ENCODE assay signal across 12 cellular contexts in genomic region chr2:190891913-190892312, GRCh38. TPM values are rescaled to one million over a fixed set of nuclear protein-coding genes. Genes with fewer than 3 reads are reported as not detected.
A peak's percentile ranks its signal among the peaks of the same experiment; 100 is the strongest.
DNase-seq lines count a peak whose midpoint lies in the region; ATAC-seq and TF ChIP-seq lines count a peak whose summit lies in the region.
"Had no signal": no experiment of that assay in that cellular context is flagged by ENCODE, and none has a peak within 500 bp of the region (broad histone marks: within the 10 kb centered on the region; RNA-seq: fewer than 3 reads in every experiment).

No MANE protein-coding gene starts in this region.

- peaks cover 93% of the 10 kb centered on the region for H4K20me1 ChIP-seq in osteoblast (ENCODE audit: insufficient read depth, low read length)

- H3K4me3 ChIP-seq in CD4-positive, CD25-positive, alpha-beta regulatory T cell (ENCODE audit: low read depth, low read length) = peak overlapping the region; percentile 39
- no peak overlapping the region for H3K4me3 ChIP-seq in osteoblast (ENCODE audit: insufficient read depth, low read length)
- H3K4me3 ChIP-seq: lung had no signal

- DNase-seq in CD4-positive, CD25-positive, alpha-beta regulatory T cell = no peak
- no peak for DNase-seq in activated naive CD8-positive, alpha-beta T cell treated with anti-CD3 and anti-CD28 coated beads for 36 hours
- DNase-seq in osteoblast (ENCODE audit: insufficient read length, low spot score, missing footprints) = no peak
- DNase-seq in NCI-H1694 treated with DMSO at 0.1 percent for 48 hours (lab: John Stamatoyannopoulos, UW) = no peak
- no peak for DNase-seq in cortex of kidney (lab: John Stamatoyannopoulos, UW)
- no peak for DNase-seq in DMS 273 treated with DMSO at 0.1 percent for 48 hours (lab: John Stamatoyannopoulos, UW)
- DNase-seq: effector CD8-positive, alpha-beta T cell; NCI-H2107; T-helper 2 cell had no signal

- no peaks in the 10 kb centered on the region for H3K9me3 Mint-ChIP-seq in CD4-positive, CD25-positive, alpha-beta regulatory T cell
- H3K9me3 Mint-ChIP-seq in activated naive CD8-positive, alpha-beta T cell treated with anti-CD3 and anti-CD28 coated beads for 36 hours = no peaks in the 10 kb centered on the region

- peaks cover 99% of the 10 kb centered on the region for H3K79me2 ChIP-seq in osteoblast (ENCODE audit: insufficient read depth, low read length)

- peak overlapping the region in 1 of 3 donors; percentile 1 for H3K27ac Mint-ChIP-seq in CD4-positive, CD25-positive, alpha-beta regulatory T cell
- H3K27ac Mint-ChIP-seq in activated naive CD8-positive, alpha-beta T cell treated with anti-CD3 and anti-CD28 coated beads for 36 hours = peak overlapping the region; percentile 69

- no peak overlapping the region for H3K27ac ChIP-seq in CD4-positive, CD25-positive, alpha-beta regulatory T cell (ENCODE audit: insufficient read depth, low read length, poor library complexity, severe bottlenecking)
- peak overlapping the region; percentile 36 for H3K27ac ChIP-seq in osteoblast (ENCODE audit: low read depth, low read length)
- H3K27ac ChIP-seq: C4-2B had no signal

- peaks cover 34% of the 10 kb centered on the region for H3K36me3 ChIP-seq in CD4-positive, CD25-positive, alpha-beta regulatory T cell (ENCODE audit: control insufficient read depth, insufficient read depth, low read length)
- H3K36me3 ChIP-seq in osteoblast (ENCODE audit: insufficient read depth, low read length) = peaks cover 44% of the 10 kb centered on the region

- H3K9me3 ChIP-seq in CD4-positive, CD25-positive, alpha-beta regulatory T cell (ENCODE audit: control insufficient read depth in 2 of 2, low read length in 2 of 2) = no peaks in the 10 kb centered on the region
- H3K9me3 ChIP-seq in osteoblast (ENCODE audit: low read depth, low read length) = no peaks in the 10 kb centered on the region

- H3K4me1 ChIP-seq in CD4-positive, CD25-positive, alpha-beta regulatory T cell (ENCODE audit: control insufficient read depth, insufficient read depth, low read length, poor library complexity, severe bottlenecking) = peaks cover 43% of the 10 kb centered on the region
- H3K4me1 ChIP-seq in osteoblast (ENCODE audit: insufficient read depth, low read length) = peaks cover 32% of the 10 kb centered on the region

- peaks cover 54 to 85% (median 65%) of the 10 kb centered on the region in 4 donors for H3K4me1 Mint-ChIP-seq in CD4-positive, CD25-positive, alpha-beta regulatory T cell
- peaks cover 66% of the 10 kb centered on the region for H3K4me1 Mint-ChIP-seq in activated naive CD8-positive, alpha-beta T cell treated with anti-CD3 and anti-CD28 coated beads for 36 hours

- no peak overlapping the region for H2AFZ ChIP-seq in osteoblast (ENCODE audit: low read length)

- H3K4me2 ChIP-seq in osteoblast (ENCODE audit: insufficient read depth, low read length) = peak overlapping the region; percentile 20

- H3K36me3 Mint-ChIP-seq in CD4-positive, CD25-positive, alpha-beta regulatory T cell = peaks cover 17% of the 10 kb centered on the region
- peaks cover 42% of the 10 kb centered on the region for H3K36me3 Mint-ChIP-seq in activated naive CD8-positive, alpha-beta T cell treated with anti-CD3 and anti-CD28 coated beads for 36 hours

- no peaks in the 10 kb centered on the region for H3K27me3 Mint-ChIP-seq in CD4-positive, CD25-positive, alpha-beta regulatory T cell
- H3K27me3 Mint-ChIP-seq in activated naive CD8-positive, alpha-beta T cell treated with anti-CD3 and anti-CD28 coated beads for 36 hours = no peaks in the 10 kb centered on the region

- H3K4me3 Mint-ChIP-seq in CD4-positive, CD25-positive, alpha-beta regulatory T cell = peak overlapping the region in 1 of 4 donors; percentile 5
- H3K4me3 Mint-ChIP-seq in activated naive CD8-positive, alpha-beta T cell treated with anti-CD3 and anti-CD28 coated beads for 36 hours = no peak overlapping the region

- TF ChIP-seq CTCF in osteoblast (IDR thresholded peaks at IDR 0.05; ENCODE audit: extremely low read depth, low read depth, low read length) = no peak

- H3K27me3 ChIP-seq in CD4-positive, CD25-positive, alpha-beta regulatory T cell (ENCODE audit: control insufficient read depth, insufficient read depth, low read length) = no peaks in the 10 kb centered on the region
- H3K27me3 ChIP-seq in osteoblast (ENCODE audit: insufficient read depth, low read length) = no peaks in the 10 kb centered on the region

- ATAC-seq in CD4-positive, CD25-positive, alpha-beta regulatory T cell (ENCODE audit: low read depth in 2 of 2) = no peak
- ATAC-seq in GM19463 (IDR thresholded peaks at IDR 0.05; ENCODE audit: unreplicated experiment) = peak; percentile 2

RNA-seq across cellular contexts. Expression of gene GLS, which starts 11.3 kb away (rescaled TPM):
- 301 TPM for total RNA-seq in CD4-positive, CD25-positive, alpha-beta regulatory T cell
- 10 to 100 TPM; 38.7 to 65.7 (median 43.9) TPM for polyA plus RNA-seq in CD4-positive, CD25-positive, alpha-beta regulatory T cell
- total RNA-seq in activated naive CD8-positive, alpha-beta T cell treated with anti-CD3 and anti-CD28 coated beads for 36 hours = 100 to 1,000 TPM; 192 to 201 TPM
- total RNA-seq in osteoblast = 447 and 588 TPM in 2 replicates
